12 cellular contexts compared by ENCODE assay signal in the genomic region with DNA sequence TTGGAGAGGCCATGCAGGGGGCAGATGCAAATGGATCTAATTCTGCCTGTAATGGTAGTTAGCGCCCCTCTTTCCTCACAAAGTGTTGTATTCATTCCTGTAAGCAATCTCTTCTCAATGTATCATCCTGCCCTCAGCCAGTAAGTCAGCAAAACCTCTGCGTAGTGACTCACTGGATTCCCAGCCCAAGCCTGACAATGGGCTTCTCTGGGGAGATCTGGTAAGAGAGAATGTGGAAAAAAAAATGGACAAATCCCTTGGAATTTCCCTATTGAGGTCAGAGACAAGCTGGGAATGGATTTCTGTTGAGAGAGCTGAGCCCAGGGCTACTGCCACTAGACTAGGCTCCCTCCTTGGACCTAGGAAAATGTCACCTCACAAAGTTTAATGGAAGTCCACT. TPM values are rescaled to one million over a fixed set of nuclear protein-coding genes. Genes with fewer than 3 reads are reported as not detected.
DNase-seq lines count a peak whose midpoint lies in the region; ATAC-seq and TF ChIP-seq lines count a peak whose summit lies in the region.
"Had no signal": no experiment of that assay in that cellular context is flagged by ENCODE, and none has a peak within 500 bp of the region (broad histone marks: within the 10 kb centered on the region; RNA-seq: fewer than 3 reads in every experiment).

No MANE protein-coding gene starts in this region.

- H3K4me3 ChIP-seq in fibroblast of pulmonary artery (replicated peaks; ENCODE audit: low read depth, low read length) (no peak overlapping the region), skeletal muscle tissue (ENCODE audit: low read length in 3 of 3) (no peak overlapping the region)
- H3K4me3 ChIP-seq in CD8-positive, alpha-beta T cell (ENCODE audit: low read depth, low read length): no peak overlapping the region
- H3K4me3 ChIP-seq: cardiac muscle cell, SK-N-MC had no signal

- H3K36me3 Mint-ChIP-seq in activated CD4-positive, alpha-beta memory T cell treated with anti-CD3 and anti-CD28 coated beads for 36 hours: peaks cover 66% of the 10 kb centered on the region
- peaks cover 90% of the 10 kb centered on the region for H3K36me3 Mint-ChIP-seq in CD8-positive, alpha-beta T cell

- H3K9me3 ChIP-seq in skeletal muscle tissue (ENCODE audit: control insufficient read depth in 3 of 3, low read length in 3 of 3): no peaks in the 10 kb centered on the region
- H3K9me3 ChIP-seq in CD8-positive, alpha-beta T cell (ENCODE audit: low read length): no peaks in the 10 kb centered on the region

- POLR2A ChIA-PET in activated CD4-positive, alpha-beta memory T cell treated with anti-CD3 and anti-CD28 coated beads for 36 hours (lab: Charles Lee): interaction anchor here (0.6 kb wide), 1 partner anchor 328 kb away, joined by 3 read pairs; no protein-coding TSS in a partner anchor
- POLR2A ChIA-PET in CD8-positive, alpha-beta T cell (lab: Charles Lee): no interaction called here

- peaks cover 30 to 48% (median 46%) of the 10 kb centered on the region in 3 donors for H3K36me3 ChIP-seq in skeletal muscle tissue (ENCODE audit: control insufficient read depth in 3 of 3, insufficient read depth in 3 of 3, low read length in 3 of 3)
- H3K36me3 ChIP-seq in CD8-positive, alpha-beta T cell (ENCODE audit: insufficient read depth, low read length): peaks cover 33% of the 10 kb centered on the region

- peak overlapping the region; percentile 25 for H3K27ac ChIP-seq in skeletal muscle tissue (ENCODE audit: low read depth, low read length)
- no peak overlapping the region for H3K27ac ChIP-seq in CD8-positive, alpha-beta T cell (ENCODE audit: low read depth, low read length)
- H3K27ac ChIP-seq: cardiac muscle cell, SK-N-MC had no signal

- H3K27me3 Mint-ChIP-seq in activated CD4-positive, alpha-beta memory T cell treated with anti-CD3 and anti-CD28 coated beads for 36 hours: no peaks in the 10 kb centered on the region
- no peaks in the 10 kb centered on the region for H3K27me3 Mint-ChIP-seq in CD8-positive, alpha-beta T cell (ENCODE audit: low read depth)
- H3K27me3 Mint-ChIP-seq: naive thymus-derived CD8-positive, alpha-beta T cell had no signal

- no peaks in the 10 kb centered on the region for H3K27me3 ChIP-seq in skeletal muscle tissue (ENCODE audit: control insufficient read depth in 3 of 3, insufficient read depth in 3 of 3, low read length in 3 of 3)
- H3K27me3 ChIP-seq in CD8-positive, alpha-beta T cell (ENCODE audit: insufficient read depth, low read length): no peaks in the 10 kb centered on the region
- H3K27me3 ChIP-seq: cardiac muscle cell had no signal

- H3K27ac Mint-ChIP-seq in activated CD4-positive, alpha-beta memory T cell treated with anti-CD3 and anti-CD28 coated beads for 36 hours: peak overlapping the region; percentile 8
- H3K27ac Mint-ChIP-seq in CD8-positive, alpha-beta T cell: no peak overlapping the region

- H3K4me1 ChIP-seq in skeletal muscle tissue (ENCODE audit: control insufficient read depth in 3 of 3, insufficient read depth in 3 of 3, low read length in 3 of 3): no peaks in the 10 kb centered on the region
- H3K4me1 ChIP-seq in CD8-positive, alpha-beta T cell (ENCODE audit: insufficient read depth, low read length): no peaks in the 10 kb centered on the region

- ATAC-seq in HG02759 (IDR thresholded peaks at IDR 0.05; ENCODE audit: unreplicated experiment): no peak
- no peak for ATAC-seq in CD8-positive, alpha-beta T cell
- ATAC-seq: naive thymus-derived CD8-positive, alpha-beta T cell had no signal

- H3K9ac ChIP-seq in skeletal muscle tissue (ENCODE audit: low read depth in 1 of 3, low read length in 3 of 3): no peak overlapping the region

- DNase-seq in HCEC 1CT: peak; percentile 87
- DNase-seq in activated CD4-positive, alpha-beta memory T cell treated with anti-CD3 and anti-CD28 coated beads for 36 hours: no peak
- DNase-seq in fibroblast of pulmonary artery (ENCODE audit: low read depth): peak; percentile 93
- no peak for DNase-seq in CD8-positive, alpha-beta T cell
- no peak for DNase-seq in NCI-H345 treated with DMSO at 0.1 percent for 48 hours (lab: John Stamatoyannopoulos, UW; ENCODE audit: unreplicated experiment)
- DNase-seq: naive thymus-derived CD8-positive, alpha-beta T cell; stimulated activated CD4-positive, alpha-beta T cell treated with anti-CD3 and anti-CD28 coated beads, Interleukin-2, amount 100 ng/mL, for 24 hours; substantia nigra had no signal

- no peak overlapping the region for H3K4me3 Mint-ChIP-seq in activated CD4-positive, alpha-beta memory T cell treated with anti-CD3 and anti-CD28 coated beads for 36 hours
- H3K4me3 Mint-ChIP-seq in CD8-positive, alpha-beta T cell: no peak overlapping the region
- H3K4me3 Mint-ChIP-seq: naive thymus-derived CD8-positive, alpha-beta T cell had no signal

- intact Hi-C loops in activated CD4-positive, alpha-beta memory T cell treated with anti-CD3 and anti-CD28 coated beads for 36 hours (cut with micrococcal nuclease): no loop called here
- intact Hi-C loops in CD8-positive, alpha-beta T cell (cut with DNase I, micrococcal nuclease): no loop called here

- H3K9me3 Mint-ChIP-seq in activated CD4-positive, alpha-beta memory T cell treated with anti-CD3 and anti-CD28 coated beads for 36 hours: no peaks in the 10 kb centered on the region
- H3K9me3 Mint-ChIP-seq in CD8-positive, alpha-beta T cell: no peaks in the 10 kb centered on the region
- H3K9me3 Mint-ChIP-seq: naive thymus-derived CD8-positive, alpha-beta T cell had no signal

- peaks cover 26% of the 10 kb centered on the region for H3K4me1 Mint-ChIP-seq in activated CD4-positive, alpha-beta memory T cell treated with anti-CD3 and anti-CD28 coated beads for 36 hours (ENCODE audit: low read depth)
- H3K4me1 Mint-ChIP-seq in CD8-positive, alpha-beta T cell (ENCODE audit: low read depth): peaks cover 7% of the 10 kb centered on the region

- TF ChIP-seq CTCF in fibroblast of pulmonary artery (IDR thresholded peaks at IDR 0.05; ENCODE audit: low read length, missing control alignments): no peak
- no peak for TF ChIP-seq CTCF in CD8-positive, alpha-beta T cell (IDR thresholded peaks at IDR 0.05)

- CTCF ChIA-PET in activated CD4-positive, alpha-beta memory T cell treated with anti-CD3 and anti-CD28 coated beads for 36 hours (lab: Charles Lee): interaction anchor here (3.3 kb wide), 1 partner anchor 36 kb away, joined by 17 read pairs; no protein-coding TSS in a partner anchor
- CTCF ChIA-PET in CD8-positive, alpha-beta T cell (lab: Charles Lee): interaction anchor here (0.6 kb wide), 1 partner anchor 1014 kb away, joined by 3 read pairs; no protein-coding TSS in a partner anchor

RNA-seq across cellular contexts. Expression of a gene that starts 25.4 kb away (rescaled TPM):
- 10 to 100 TPM; 60.9 to 61.5 TPM for total RNA-seq in activated CD4-positive, alpha-beta memory T cell treated with anti-CD3 and anti-CD28 coated beads for 36 hours
- 39.1 TPM for total RNA-seq in skeletal muscle tissue
- total RNA-seq in CD8-positive, alpha-beta T cell: 100 to 1,000 TPM; 113 to 120 TPM

Comparison
In these comparisons a context has a peak if more than half of its experiments do, and no peak if none do; other contexts are left out.
1. DNase-seq: peak in HCEC 1CT (single experiment) and fibroblast of pulmonary artery (single experiment); none in activated CD4-positive, alpha-beta memory T cell treated with anti-CD3 and anti-CD28 coated beads for 36 hours (single experiment), CD8-positive, alpha-beta T cell (0 of 7) and NCI-H345 treated with DMSO at 0.1 percent for 48 hours (single experiment).